17 cellular contexts compared by ENCODE assay signal in the genomic region with DNA sequence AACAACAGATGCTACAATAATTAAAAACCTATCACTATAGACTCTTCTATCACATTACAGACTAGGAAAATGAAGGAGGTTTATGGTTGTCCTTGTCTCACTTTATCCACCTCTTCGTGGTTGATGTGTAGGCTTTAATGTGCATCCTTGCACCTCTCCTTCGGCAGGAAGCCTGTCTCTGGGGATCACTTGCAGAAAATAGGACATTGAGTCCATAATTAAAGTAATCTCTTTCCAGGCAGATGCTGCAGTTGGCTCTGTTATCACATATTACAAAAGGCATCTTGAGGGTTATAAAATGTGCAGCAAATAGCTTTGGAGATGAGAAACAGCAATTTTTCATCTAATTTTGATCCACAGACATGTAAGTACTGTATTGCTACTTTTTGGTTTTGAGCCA.
"Had no signal": no experiment of that assay in that cellular context is flagged by ENCODE, and none has a peak within 500 bp of the region (broad histone marks: within the 10 kb centered on the region; RNA-seq: fewer than 3 reads in every experiment).

No MANE protein-coding gene starts in this region.

- DNase-seq: activated CD4-positive, CD25-positive, alpha-beta regulatory T cell treated with anti-CD3 and anti-CD28 coated beads, Interleukin-2, amount 50 U/mL, for 72 hours; activated naive CD4-positive, alpha-beta T cell treated with anti-CD3 and anti-CD28 coated beads for 36 hours; activated naive CD8-positive, alpha-beta T cell treated with anti-CD3 and anti-CD28 coated beads, Interleukin-2, amount 50 U/mL, for 24 hours; aorta; cerebellar nuclear complex; effector CD8-positive, alpha-beta T cell; esophagus squamous epithelium; hippocampal formation; left ventricle myocardium superior; mesenchymal stem cell; nucleus accumbens; posterior cingulate gyrus; retina; stimulated activated CD4-positive, alpha-beta T cell treated with anti-CD3 and anti-CD28 coated beads, Interleukin-12 subunit alpha, Interleukin-12 subunit beta, amount 100 ng/mL, for 4 hours; stimulated activated CD4-positive, alpha-beta T cell treated with anti-CD3 and anti-CD28 coated beads, Interleukin-2, amount 100 ng/mL, for 24 hours; upper lobe of right lung had no signal

- ATAC-seq: activated naive CD8-positive, alpha-beta T cell treated with anti-CD3 and anti-CD28 coated beads, Interleukin-2, amount 50 U/mL, for 24 hours; left ventricle myocardium superior; natural killer cell treated with Interleukin-12 subunit alpha and Interleukin-12 subunit beta and Interleukin-15 and Interleukin-18, amount 100 ng/mL, for 72 hours; upper lobe of right lung had no signal
